ENCODE assay signal across 8 cellular contexts in the genomic region with DNA sequence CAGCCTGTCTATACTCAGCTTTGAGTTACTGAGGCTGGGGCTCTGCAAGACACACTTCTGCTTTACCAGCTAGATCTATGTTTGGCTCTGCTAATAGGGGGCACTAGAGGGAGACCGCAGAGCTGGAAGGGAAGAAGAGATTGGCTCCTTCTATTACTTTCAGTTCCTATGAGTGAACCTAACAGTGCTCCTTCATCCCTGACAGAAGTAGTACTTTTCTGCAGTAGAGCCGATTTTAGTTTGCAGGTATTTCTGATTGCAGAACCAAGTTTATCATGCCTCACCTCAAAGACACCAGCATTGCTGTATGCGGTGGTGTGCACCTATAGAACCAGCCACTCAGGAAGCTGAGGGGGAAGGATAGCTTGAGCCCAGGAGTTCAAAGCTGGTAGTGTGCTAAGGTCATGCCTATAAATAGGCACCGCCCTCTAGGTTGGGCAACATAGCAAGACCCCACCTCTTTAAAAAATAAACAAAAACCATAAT.
DNase-seq lines count a peak whose midpoint lies in the region; ATAC-seq lines count a peak whose summit lies in the region.

No MANE protein-coding gene starts in this region.

- in situ Hi-C loops in ACHN (cut with HindIII; ENCODE audit: low pct_ligation_motif_present, low pct_unique_long_range_greater_than_20kb, low sequenced_read_pairs) = no loop called here

- ATAC-seq in GM19468 (IDR thresholded peaks at IDR 0.05; ENCODE audit: extremely low read depth, unreplicated experiment) (peak; percentile 60), HG03571 (IDR thresholded peaks at IDR 0.05; ENCODE audit: unreplicated experiment) (peak; percentile 83)
- ATAC-seq in stimulated activated memory B cell treated with anti-CD40 and anti-IgM and Interleukin-4, amounts not matched to agents 10 μg/mL and 1 μg/mL and 100 μg/mL, for 72 hours = peak; percentile 100

- peaks cover 35% of the 10 kb centered on the region for H3K4me1 Mint-ChIP-seq in activated naive CD4-positive, alpha-beta T cell treated with anti-CD3 and anti-CD28 coated beads, Interleukin-2, amount 50 U/mL, for 24 hours
- peaks cover 28% of the 10 kb centered on the region for H3K4me1 Mint-ChIP-seq in stimulated activated memory B cell treated with anti-CD40 and anti-IgM and Interleukin-4, amounts not matched to agents 10 μg/mL and 1 μg/mL and 100 μg/mL, for 72 hours

- H3K27me3 Mint-ChIP-seq in activated naive CD4-positive, alpha-beta T cell treated with anti-CD3 and anti-CD28 coated beads, Interleukin-2, amount 50 U/mL, for 24 hours = no peaks in the 10 kb centered on the region
- H3K27me3 Mint-ChIP-seq in stimulated activated memory B cell treated with anti-CD40 and anti-IgM and Interleukin-4, amounts not matched to agents 10 μg/mL and 1 μg/mL and 100 μg/mL, for 72 hours = no peaks in the 10 kb centered on the region

- peak overlapping the region; percentile 10 for H3K27ac Mint-ChIP-seq in activated naive CD4-positive, alpha-beta T cell treated with anti-CD3 and anti-CD28 coated beads, Interleukin-2, amount 50 U/mL, for 24 hours
- H3K27ac Mint-ChIP-seq in stimulated activated memory B cell treated with anti-CD40 and anti-IgM and Interleukin-4, amounts not matched to agents 10 μg/mL and 1 μg/mL and 100 μg/mL, for 72 hours = peak overlapping the region; percentile 72

- DNase-seq in NCI-H82 treated with DMSO at 0.1 percent for 48 hours (lab: John Stamatoyannopoulos, UW; ENCODE audit: unreplicated experiment) = no peak
- DNase-seq in ACHN = no peak
- DNase-seq in 8988T = no peak

- H3K9me3 Mint-ChIP-seq in activated naive CD4-positive, alpha-beta T cell treated with anti-CD3 and anti-CD28 coated beads, Interleukin-2, amount 50 U/mL, for 24 hours = no peaks in the 10 kb centered on the region
- H3K9me3 Mint-ChIP-seq in stimulated activated memory B cell treated with anti-CD40 and anti-IgM and Interleukin-4, amounts not matched to agents 10 μg/mL and 1 μg/mL and 100 μg/mL, for 72 hours = no peaks in the 10 kb centered on the region

- no peaks in the 10 kb centered on the region for H3K36me3 Mint-ChIP-seq in activated naive CD4-positive, alpha-beta T cell treated with anti-CD3 and anti-CD28 coated beads, Interleukin-2, amount 50 U/mL, for 24 hours
- no peaks in the 10 kb centered on the region for H3K36me3 Mint-ChIP-seq in stimulated activated memory B cell treated with anti-CD40 and anti-IgM and Interleukin-4, amounts not matched to agents 10 μg/mL and 1 μg/mL and 100 μg/mL, for 72 hours

- peak overlapping the region; percentile 62 for H3K4me3 Mint-ChIP-seq in activated naive CD4-positive, alpha-beta T cell treated with anti-CD3 and anti-CD28 coated beads, Interleukin-2, amount 50 U/mL, for 24 hours
- H3K4me3 Mint-ChIP-seq in stimulated activated memory B cell treated with anti-CD40 and anti-IgM and Interleukin-4, amounts not matched to agents 10 μg/mL and 1 μg/mL and 100 μg/mL, for 72 hours = peak overlapping the region; percentile 43

- H3K4me3 ChIP-seq in GM08714 (ENCODE audit: low read length) = peak overlapping the region; percentile 17; the same call in 1 of the 2 replicates
